In the genomic region with DNA sequence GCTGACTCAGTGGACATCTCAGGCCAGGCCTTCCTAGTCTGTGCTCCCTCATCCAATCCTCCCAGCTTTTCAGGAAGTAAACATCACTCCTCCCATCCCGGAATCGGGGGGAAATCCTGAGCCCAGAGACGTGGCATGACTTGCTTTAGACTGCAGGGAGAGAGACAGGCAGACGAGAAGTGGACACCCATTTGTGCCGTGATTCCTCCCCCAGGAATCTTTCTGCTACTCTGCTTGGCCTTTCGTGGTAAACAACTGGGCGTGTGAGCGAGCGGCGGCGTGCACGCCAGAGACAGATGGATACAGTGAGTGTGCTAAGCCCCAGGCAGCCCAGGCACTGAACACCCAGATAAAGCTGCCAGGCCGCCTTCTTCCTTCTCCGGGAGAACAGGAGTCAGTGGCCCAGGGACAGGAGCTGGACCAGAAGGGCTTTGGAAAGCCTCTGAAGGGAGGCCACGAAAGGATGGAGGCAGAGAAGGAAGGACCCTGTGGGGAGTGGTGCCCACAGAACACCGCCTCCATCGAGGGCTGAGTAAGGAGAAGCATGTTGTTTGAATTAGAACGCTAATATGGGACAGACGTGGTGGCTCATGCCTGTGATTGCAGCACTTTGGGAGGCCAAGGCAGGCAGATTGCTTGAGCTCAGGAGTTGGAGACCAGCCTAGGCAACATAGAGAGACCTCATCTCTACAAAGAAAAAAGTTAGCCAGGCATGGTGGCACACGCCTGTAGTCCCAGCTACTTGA, we compare ENCODE assay signal across 1 cellular context.
TF ChIP-seq lines count a peak whose summit lies in the region.

No MANE protein-coding gene starts in this region.

TF ChIP-seq in SK-N-SH treated with all-trans-retinoic acid at 6 μM for 48 hours, 23 proteins besides CTCF, POLR2A, EP300 and RAD21 (continued from another document):
- TF ChIP-seq, protein P1, sequence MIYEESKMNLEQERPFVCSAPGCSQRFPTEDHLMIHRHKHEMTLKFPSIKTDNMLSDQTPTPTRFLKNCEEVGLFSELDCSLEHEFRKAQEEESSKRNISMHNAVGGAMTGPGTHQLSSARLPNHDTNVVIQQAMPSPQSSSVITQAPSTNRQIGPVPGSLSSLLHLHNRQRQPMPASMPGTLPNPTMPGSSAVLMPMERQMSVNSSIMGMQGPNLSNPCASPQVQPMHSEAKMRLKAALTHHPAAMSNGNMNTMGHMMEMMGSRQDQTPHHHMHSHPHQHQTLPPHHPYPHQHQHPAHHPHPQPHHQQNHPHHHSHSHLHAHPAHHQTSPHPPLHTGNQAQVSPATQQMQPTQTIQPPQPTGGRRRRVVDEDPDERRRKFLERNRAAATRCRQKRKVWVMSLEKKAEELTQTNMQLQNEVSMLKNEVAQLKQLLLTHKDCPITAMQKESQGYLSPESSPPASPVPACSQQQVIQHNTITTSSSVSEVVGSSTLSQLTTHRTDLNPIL (CRISPR knock-in tag; IDR thresholded peaks at IDR 0.05; ENCODE audit: low read depth) = no peak
- TF ChIP-seq ZNF70 (CRISPR knock-in tag; IDR thresholded peaks at IDR 0.05) (no peak), ZNF565 (CRISPR knock-in tag; conservative IDR thresholded peaks at IDR 0.05; ENCODE audit: low read depth) (no peak), TOX (CRISPR knock-in tag; IDR thresholded peaks at IDR 0.05; ENCODE audit: borderline replicate concordance) (no peak)
